Comparison of ENCODE assay signal across 10 cellular contexts in the genomic region with DNA sequence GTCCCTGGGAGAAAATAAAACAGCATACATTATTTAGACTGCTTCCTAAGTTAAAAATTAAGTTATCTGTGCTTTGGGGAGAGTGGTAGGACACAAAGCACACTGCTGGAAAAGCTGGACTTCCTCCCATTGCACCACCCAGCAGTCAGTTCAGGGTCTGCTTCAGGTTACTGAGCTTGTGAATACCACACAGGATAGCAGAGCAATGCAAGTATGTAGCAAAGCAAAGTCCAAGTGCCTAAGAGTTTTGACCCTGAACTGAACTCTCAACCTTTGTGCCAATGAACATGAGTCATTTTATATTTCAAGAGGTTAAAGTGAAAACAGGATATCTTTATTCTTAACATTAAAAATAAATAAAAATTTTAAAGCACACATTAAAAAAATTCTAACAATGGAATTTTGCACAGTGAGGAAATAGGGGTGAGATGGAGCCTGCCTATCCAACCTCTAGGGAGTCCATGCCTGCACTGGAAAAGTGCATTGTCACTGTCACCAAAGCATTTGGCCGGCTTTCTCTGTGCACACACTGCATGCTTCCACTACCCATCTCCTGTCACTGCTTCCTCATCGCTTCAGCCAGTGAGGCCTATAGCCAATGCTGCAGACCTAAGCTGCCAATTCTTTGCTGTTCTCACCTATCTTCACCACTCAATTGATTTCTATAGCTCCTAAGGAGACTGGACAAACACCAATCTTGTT. TPM values are rescaled to one million over a fixed set of nuclear protein-coding genes. Genes with fewer than 3 reads are reported as not detected.
DNase-seq lines count a peak whose midpoint lies in the region; ATAC-seq and TF ChIP-seq lines count a peak whose summit lies in the region.
"Had no signal": no experiment of that assay in that cellular context is flagged by ENCODE, and none has a peak within 500 bp of the region (broad histone marks: within the 10 kb centered on the region; RNA-seq: fewer than 3 reads in every experiment).

No MANE protein-coding gene starts in this region.

- DNase-seq in HT-29 (ENCODE audit: low spot score) (peak; percentile 91), SKM-1 (lab: John Stamatoyannopoulos, UW; ENCODE audit: unreplicated experiment) (peak; percentile 61), fibroblast of villous mesenchyme (ENCODE audit: low read depth) (peak; percentile 16), sciatic nerve (ENCODE audit: low spot score) (no peak), endothelial cell (ENCODE audit: low spot score) (no peak), sigmoid colon (no peak)
- no peak for DNase-seq in activated CD8-positive, alpha-beta T cell treated with anti-CD3 and anti-CD28 coated beads, Interleukin-2, amount 10 ng/mL, durations not matched to agents 7 days and 5 days
- DNase-seq: H9 had no signal

- no peak overlapping the region for H3K27ac Mint-ChIP-seq in activated CD8-positive, alpha-beta T cell treated with anti-CD3 and anti-CD28 coated beads, Interleukin-2, amount 10 ng/mL, durations not matched to agents 7 days and 5 days
- H3K27ac Mint-ChIP-seq in endothelial cell (ENCODE audit: unreplicated experiment): no peak overlapping the region
- H3K27ac Mint-ChIP-seq: H9; natural killer cell treated with Interleukin-12 subunit alpha and Interleukin-12 subunit beta and Interleukin-15 and Interleukin-18, amount 100 ng/mL, for 72 hours had no signal

- 18 to 45% methylated on average over 2 of the region's 2 CpGs for WGBS in sigmoid colon, 2 donors

- TF ChIP-seq CTCF in fibroblast of villous mesenchyme (IDR thresholded peaks at IDR 0.05; ENCODE audit: insufficient read depth, low read depth, low read length) (no peak), endothelial cell (IDR thresholded peaks at IDR 0.05; ENCODE audit: unreplicated experiment) (no peak), sigmoid colon (IDR thresholded peaks at IDR 0.05) (no peak)

- ATAC-seq in sciatic nerve (peak; percentile 66), GM19351 (IDR thresholded peaks at IDR 0.05; ENCODE audit: unreplicated experiment) (no peak)
- no peak for ATAC-seq in activated CD8-positive, alpha-beta T cell treated with anti-CD3 and anti-CD28 coated beads, Interleukin-2, amount 10 ng/mL, durations not matched to agents 7 days and 5 days
- ATAC-seq: natural killer cell treated with Interleukin-12 subunit alpha and Interleukin-12 subunit beta and Interleukin-15 and Interleukin-18, amount 100 ng/mL, for 72 hours had no signal

- no peaks in the 10 kb centered on the region for H3K36me3 ChIP-seq in sigmoid colon

- no peak overlapping the region for H3K27ac ChIP-seq in sigmoid colon

- H3K27me3 Mint-ChIP-seq in activated CD8-positive, alpha-beta T cell treated with anti-CD3 and anti-CD28 coated beads, Interleukin-2, amount 10 ng/mL, durations not matched to agents 7 days and 5 days (ENCODE audit: low read depth): peaks cover 7% of the 10 kb centered on the region
- no peaks in the 10 kb centered on the region for H3K27me3 Mint-ChIP-seq in endothelial cell (ENCODE audit: unreplicated experiment)
- H3K27me3 Mint-ChIP-seq: natural killer cell treated with Interleukin-12 subunit alpha and Interleukin-12 subunit beta and Interleukin-15 and Interleukin-18, amount 100 ng/mL, for 72 hours had no signal

- intact Hi-C loops in sciatic nerve (cut with DNase I): no loop called here
- intact Hi-C loops in sigmoid colon (cut with DNase I): no loop called here

- no peaks in the 10 kb centered on the region for H3K4me1 Mint-ChIP-seq in activated CD8-positive, alpha-beta T cell treated with anti-CD3 and anti-CD28 coated beads, Interleukin-2, amount 10 ng/mL, durations not matched to agents 7 days and 5 days (ENCODE audit: low read depth)
- peaks cover 14% of the 10 kb centered on the region for H3K4me1 Mint-ChIP-seq in endothelial cell (ENCODE audit: unreplicated experiment)

- H3K4me3 Mint-ChIP-seq in activated CD8-positive, alpha-beta T cell treated with anti-CD3 and anti-CD28 coated beads, Interleukin-2, amount 10 ng/mL, durations not matched to agents 7 days and 5 days: no peak overlapping the region
- H3K4me3 Mint-ChIP-seq in endothelial cell (ENCODE audit: unreplicated experiment): no peak overlapping the region
- H3K4me3 Mint-ChIP-seq: H9; natural killer cell treated with Interleukin-12 subunit alpha and Interleukin-12 subunit beta and Interleukin-15 and Interleukin-18, amount 100 ng/mL, for 72 hours had no signal

- POLR2A ChIA-PET in activated CD8-positive, alpha-beta T cell treated with anti-CD3 and anti-CD28 coated beads, Interleukin-2, amount 10 ng/mL, durations not matched to agents 7 days and 5 days (lab: Charles Lee): no interaction called here

- TF ChIP-seq EP300 in sigmoid colon (IDR thresholded peaks at IDR 0.05): no peak

- no peaks in the 10 kb centered on the region for H3K9me3 Mint-ChIP-seq in activated CD8-positive, alpha-beta T cell treated with anti-CD3 and anti-CD28 coated beads, Interleukin-2, amount 10 ng/mL, durations not matched to agents 7 days and 5 days (ENCODE audit: insufficient read depth)
- H3K9me3 Mint-ChIP-seq in endothelial cell (ENCODE audit: unreplicated experiment): no peaks in the 10 kb centered on the region
- H3K9me3 Mint-ChIP-seq: H9; natural killer cell treated with Interleukin-12 subunit alpha and Interleukin-12 subunit beta and Interleukin-15 and Interleukin-18, amount 100 ng/mL, for 72 hours had no signal

- H3K4me3 ChIP-seq in fibroblast of villous mesenchyme (ENCODE audit: low read depth, low read length): no peak overlapping the region
- no peak overlapping the region for H3K4me3 ChIP-seq in sigmoid colon

- CTCF ChIA-PET in activated CD8-positive, alpha-beta T cell treated with anti-CD3 and anti-CD28 coated beads, Interleukin-2, amount 10 ng/mL, durations not matched to agents 7 days and 5 days (lab: Charles Lee): no interaction called here

- no peaks in the 10 kb centered on the region for H3K9me3 ChIP-seq in sigmoid colon

- no peaks in the 10 kb centered on the region for H3K36me3 Mint-ChIP-seq in activated CD8-positive, alpha-beta T cell treated with anti-CD3 and anti-CD28 coated beads, Interleukin-2, amount 10 ng/mL, durations not matched to agents 7 days and 5 days (ENCODE audit: low read depth)
- no peaks in the 10 kb centered on the region for H3K36me3 Mint-ChIP-seq in endothelial cell (ENCODE audit: low read depth, unreplicated experiment)
- H3K36me3 Mint-ChIP-seq: natural killer cell treated with Interleukin-12 subunit alpha and Interleukin-12 subunit beta and Interleukin-15 and Interleukin-18, amount 100 ng/mL, for 72 hours had no signal

- H3K27me3 ChIP-seq in sigmoid colon: no peaks in the 10 kb centered on the region

- TF ChIP-seq POLR2A in sigmoid colon (IDR thresholded peaks at IDR 0.05): no peak

- peaks cover 0 to 8% (median 0%) of the 10 kb centered on the region in 4 donors for H3K4me1 ChIP-seq in sigmoid colon

RNA-seq across cellular contexts. Expression of a gene that starts 50.9 kb away (rescaled TPM):
- total RNA-seq in HT-29 (2014; rRNA removed; shearing (Covaris generic)): 51.2 and 55.5 TPM in 2 replicates
- total RNA-seq in fibroblast of villous mesenchyme: 2.2 and 3.5 TPM in 2 replicates
- total RNA-seq in sciatic nerve: 3.6 TPM
- under 1 TPM; 0.57 to 0.61 TPM for total RNA-seq in activated CD8-positive, alpha-beta T cell treated with anti-CD3 and anti-CD28 coated beads, Interleukin-2, amount 10 ng/mL, durations not matched to agents 7 days and 5 days
- 37.0 TPM for total RNA-seq in endothelial cell (ENCODE audit: unreplicated experiment)
- total RNA-seq in sigmoid colon: 1 to 10 TPM; 1.1 to 2.9 (median 2.0) TPM
- 10 to 100 TPM; 13.2 to 36.5 (median 15.7) TPM for polyA plus RNA-seq in sigmoid colon

Comparison
In these comparisons a context has a peak if more than half of its experiments do, and no peak if none do; other contexts are left out.
1. DNase-seq: peak in HT-29 (single experiment), SKM-1 (single experiment) and fibroblast of villous mesenchyme (single experiment); none in sciatic nerve (single experiment), activated CD8-positive, alpha-beta T cell treated with anti-CD3 and anti-CD28 coated beads, Interleukin-2, amount 10 ng/mL, durations not matched to agents 7 days and 5 days (single experiment), endothelial cell (single experiment) and sigmoid colon (single experiment).